ENCODE assay signal across 1 cellular context in the genomic region with DNA sequence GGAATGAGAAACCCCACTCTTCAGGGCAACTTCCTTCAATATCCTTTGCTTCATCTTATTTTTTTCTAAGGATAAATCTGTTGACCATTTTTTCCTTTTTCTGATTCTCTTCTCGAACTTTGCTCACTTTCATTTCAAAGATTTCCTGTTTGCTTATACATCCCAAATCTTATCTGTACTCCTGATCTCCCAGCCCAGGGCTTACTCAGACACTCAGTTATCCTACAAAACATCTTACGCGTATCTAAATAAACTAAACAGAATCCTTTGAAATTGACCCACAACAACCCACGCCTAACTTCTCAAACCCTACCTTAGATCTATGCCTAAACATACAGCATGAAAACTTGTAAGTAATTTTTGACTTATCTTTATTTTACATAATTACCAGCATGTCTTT.
TF ChIP-seq lines count a peak whose summit lies in the region.

No MANE protein-coding gene starts in this region.

TF ChIP-seq in GM23338, 12 proteins besides CTCF, POLR2A, EP300 and RAD21 (continued from another document):
- TF ChIP-seq, protein P1, sequence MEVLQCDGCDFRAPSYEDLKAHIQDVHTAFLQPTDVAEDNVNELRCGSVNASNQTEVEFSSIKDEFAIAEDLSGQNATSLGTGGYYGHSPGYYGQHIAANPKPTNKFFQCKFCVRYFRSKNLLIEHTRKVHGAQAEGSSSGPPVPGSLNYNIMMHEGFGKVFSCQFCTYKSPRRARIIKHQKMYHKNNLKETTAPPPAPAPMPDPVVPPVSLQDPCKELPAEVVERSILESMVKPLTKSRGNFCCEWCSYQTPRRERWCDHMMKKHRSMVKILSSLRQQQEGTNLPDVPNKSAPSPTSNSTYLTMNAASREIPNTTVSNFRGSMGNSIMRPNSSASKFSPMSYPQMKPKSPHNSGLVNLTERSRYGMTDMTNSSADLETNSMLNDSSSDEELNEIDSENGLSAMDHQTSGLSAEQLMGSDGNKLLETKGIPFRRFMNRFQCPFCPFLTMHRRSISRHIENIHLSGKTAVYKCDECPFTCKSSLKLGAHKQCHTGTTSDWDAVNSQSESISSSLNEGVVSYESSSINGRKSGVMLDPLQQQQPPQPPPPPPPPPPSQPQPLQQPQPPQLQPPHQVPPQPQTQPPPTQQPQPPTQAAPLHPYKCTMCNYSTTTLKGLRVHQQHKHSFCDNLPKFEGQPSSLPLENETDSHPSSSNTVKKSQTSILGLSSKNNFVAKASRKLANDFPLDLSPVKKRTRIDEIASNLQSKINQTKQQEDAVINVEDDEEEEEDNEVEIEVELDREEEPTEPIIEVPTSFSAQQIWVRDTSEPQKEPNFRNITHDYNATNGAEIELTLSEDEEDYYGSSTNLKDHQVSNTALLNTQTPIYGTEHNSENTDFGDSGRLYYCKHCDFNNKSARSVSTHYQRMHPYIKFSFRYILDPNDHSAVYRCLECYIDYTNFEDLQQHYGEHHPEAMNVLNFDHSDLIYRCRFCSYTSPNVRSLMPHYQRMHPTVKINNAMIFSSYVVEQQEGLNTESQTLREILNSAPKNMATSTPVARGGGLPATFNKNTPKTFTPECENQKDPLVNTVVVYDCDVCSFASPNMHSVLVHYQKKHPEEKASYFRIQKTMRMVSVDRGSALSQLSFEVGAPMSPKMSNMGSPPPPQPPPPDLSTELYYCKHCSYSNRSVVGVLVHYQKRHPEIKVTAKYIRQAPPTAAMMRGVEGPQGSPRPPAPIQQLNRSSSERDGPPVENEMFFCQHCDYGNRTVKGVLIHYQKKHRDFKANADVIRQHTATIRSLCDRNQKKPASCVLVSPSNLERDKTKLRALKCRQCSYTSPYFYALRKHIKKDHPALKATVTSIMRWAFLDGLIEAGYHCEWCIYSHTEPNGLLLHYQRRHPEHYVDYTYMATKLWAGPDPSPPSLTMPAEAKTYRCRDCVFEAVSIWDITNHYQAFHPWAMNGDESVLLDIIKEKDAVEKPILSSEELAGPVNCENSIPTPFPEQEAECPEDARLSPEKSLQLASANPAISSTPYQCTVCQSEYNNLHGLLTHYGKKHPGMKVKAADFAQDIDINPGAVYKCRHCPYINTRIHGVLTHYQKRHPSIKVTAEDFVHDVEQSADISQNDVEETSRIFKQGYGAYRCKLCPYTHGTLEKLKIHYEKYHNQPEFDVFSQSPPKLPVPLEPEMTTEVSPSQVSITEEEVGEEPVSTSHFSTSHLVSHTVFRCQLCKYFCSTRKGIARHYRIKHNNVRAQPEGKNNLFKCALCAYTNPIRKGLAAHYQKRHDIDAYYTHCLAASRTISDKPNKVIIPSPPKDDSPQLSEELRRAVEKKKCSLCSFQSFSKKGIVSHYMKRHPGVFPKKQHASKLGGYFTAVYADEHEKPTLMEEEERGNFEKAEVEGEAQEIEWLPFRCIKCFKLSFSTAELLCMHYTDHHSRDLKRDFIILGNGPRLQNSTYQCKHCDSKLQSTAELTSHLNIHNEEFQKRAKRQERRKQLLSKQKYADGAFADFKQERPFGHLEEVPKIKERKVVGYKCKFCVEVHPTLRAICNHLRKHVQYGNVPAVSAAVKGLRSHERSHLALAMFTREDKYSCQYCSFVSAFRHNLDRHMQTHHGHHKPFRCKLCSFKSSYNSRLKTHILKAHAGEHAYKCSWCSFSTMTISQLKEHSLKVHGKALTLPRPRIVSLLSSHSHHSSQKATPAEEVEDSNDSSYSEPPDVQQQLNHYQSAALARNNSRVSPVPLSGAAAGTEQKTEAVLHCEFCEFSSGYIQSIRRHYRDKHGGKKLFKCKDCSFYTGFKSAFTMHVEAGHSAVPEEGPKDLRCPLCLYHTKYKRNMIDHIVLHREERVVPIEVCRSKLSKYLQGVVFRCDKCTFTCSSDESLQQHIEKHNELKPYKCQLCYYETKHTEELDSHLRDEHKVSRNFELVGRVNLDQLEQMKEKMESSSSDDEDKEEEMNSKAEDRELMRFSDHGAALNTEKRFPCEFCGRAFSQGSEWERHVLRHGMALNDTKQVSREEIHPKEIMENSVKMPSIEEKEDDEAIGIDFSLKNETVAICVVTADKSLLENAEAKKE (CRISPR knock-in tag; IDR thresholded peaks at IDR 0.05), result no peak
- TF ChIP-seq, protein P2, sequence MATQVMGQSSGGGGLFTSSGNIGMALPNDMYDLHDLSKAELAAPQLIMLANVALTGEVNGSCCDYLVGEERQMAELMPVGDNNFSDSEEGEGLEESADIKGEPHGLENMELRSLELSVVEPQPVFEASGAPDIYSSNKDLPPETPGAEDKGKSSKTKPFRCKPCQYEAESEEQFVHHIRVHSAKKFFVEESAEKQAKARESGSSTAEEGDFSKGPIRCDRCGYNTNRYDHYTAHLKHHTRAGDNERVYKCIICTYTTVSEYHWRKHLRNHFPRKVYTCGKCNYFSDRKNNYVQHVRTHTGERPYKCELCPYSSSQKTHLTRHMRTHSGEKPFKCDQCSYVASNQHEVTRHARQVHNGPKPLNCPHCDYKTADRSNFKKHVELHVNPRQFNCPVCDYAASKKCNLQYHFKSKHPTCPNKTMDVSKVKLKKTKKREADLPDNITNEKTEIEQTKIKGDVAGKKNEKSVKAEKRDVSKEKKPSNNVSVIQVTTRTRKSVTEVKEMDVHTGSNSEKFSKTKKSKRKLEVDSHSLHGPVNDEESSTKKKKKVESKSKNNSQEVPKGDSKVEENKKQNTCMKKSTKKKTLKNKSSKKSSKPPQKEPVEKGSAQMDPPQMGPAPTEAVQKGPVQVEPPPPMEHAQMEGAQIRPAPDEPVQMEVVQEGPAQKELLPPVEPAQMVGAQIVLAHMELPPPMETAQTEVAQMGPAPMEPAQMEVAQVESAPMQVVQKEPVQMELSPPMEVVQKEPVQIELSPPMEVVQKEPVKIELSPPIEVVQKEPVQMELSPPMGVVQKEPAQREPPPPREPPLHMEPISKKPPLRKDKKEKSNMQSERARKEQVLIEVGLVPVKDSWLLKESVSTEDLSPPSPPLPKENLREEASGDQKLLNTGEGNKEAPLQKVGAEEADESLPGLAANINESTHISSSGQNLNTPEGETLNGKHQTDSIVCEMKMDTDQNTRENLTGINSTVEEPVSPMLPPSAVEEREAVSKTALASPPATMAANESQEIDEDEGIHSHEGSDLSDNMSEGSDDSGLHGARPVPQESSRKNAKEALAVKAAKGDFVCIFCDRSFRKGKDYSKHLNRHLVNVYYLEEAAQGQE (IDR thresholded peaks at IDR 0.05; ENCODE audit: unreplicated experiment), result no peak
- TF ChIP-seq ZNF331 (CRISPR knock-in tag; IDR thresholded peaks at IDR 0.05; ENCODE audit: low read depth) (no peak), EZH2 (IDR thresholded peaks at IDR 0.05; ENCODE audit: low read depth, unreplicated experiment) (no peak), JUNB (IDR thresholded peaks at IDR 0.05; ENCODE audit: unreplicated experiment) (no peak), POLR2AphosphoS5 (IDR thresholded peaks at IDR 0.05; ENCODE audit: low read depth) (no peak), STAT1 (IDR thresholded peaks at IDR 0.05; ENCODE audit: unreplicated experiment) (no peak), EZH2phosphoT487 (IDR thresholded peaks at IDR 0.05; ENCODE audit: unreplicated experiment) (no peak), NANOG (IDR thresholded peaks at IDR 0.05; ENCODE audit: borderline replicate concordance) (no peak), CREB1 (CRISPR knock-in tag; IDR thresholded peaks at IDR 0.05; ENCODE audit: low read depth) (no peak)
- TF ChIP-seq, protein P3, sequence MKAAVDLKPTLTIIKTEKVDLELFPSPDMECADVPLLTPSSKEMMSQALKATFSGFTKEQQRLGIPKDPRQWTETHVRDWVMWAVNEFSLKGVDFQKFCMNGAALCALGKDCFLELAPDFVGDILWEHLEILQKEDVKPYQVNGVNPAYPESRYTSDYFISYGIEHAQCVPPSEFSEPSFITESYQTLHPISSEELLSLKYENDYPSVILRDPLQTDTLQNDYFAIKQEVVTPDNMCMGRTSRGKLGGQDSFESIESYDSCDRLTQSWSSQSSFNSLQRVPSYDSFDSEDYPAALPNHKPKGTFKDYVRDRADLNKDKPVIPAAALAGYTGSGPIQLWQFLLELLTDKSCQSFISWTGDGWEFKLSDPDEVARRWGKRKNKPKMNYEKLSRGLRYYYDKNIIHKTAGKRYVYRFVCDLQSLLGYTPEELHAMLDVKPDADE (IDR thresholded peaks at IDR 0.05), result no peak
